ENCODE assay signal across 13 cellular contexts in the genomic region with DNA sequence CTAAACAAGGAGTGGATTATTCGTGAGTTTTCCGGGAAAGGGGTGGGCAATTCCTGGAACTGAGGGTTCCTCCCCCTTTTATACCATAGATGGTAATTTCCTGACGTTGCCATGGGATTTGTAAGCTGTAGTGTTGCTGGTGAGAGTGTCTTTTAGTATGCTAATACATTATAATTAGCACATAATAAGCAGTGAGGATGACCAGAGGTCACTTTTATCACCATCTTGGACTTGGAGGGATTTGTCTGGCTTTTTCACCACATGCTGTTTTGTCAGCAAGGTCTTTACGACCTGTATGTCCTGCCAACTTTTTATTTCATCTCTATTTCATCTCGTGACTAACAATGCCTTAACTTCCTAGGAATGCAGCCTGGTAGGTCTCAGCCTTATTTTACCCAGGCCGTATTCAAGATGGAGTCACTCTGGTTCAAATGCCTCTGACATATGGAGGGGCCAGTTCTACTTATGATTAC.
A peak's percentile ranks its signal among the peaks of the same experiment; 100 is the strongest.
DNase-seq lines count a peak whose midpoint lies in the region; ATAC-seq and TF ChIP-seq lines count a peak whose summit lies in the region.
"Had no signal": no experiment of that assay in that cellular context is flagged by ENCODE, and none has a peak within 500 bp of the region (broad histone marks: within the 10 kb centered on the region; RNA-seq: fewer than 3 reads in every experiment).

No MANE protein-coding gene starts in this region.

- peaks cover 0 to 14% (median 4%) of the 10 kb centered on the region in 11 donors for H3K9me3 ChIP-seq in heart right ventricle
- H3K9me3 ChIP-seq in spleen: peaks cover 0 to 26% (median 18%) of the 10 kb centered on the region in 8 donors

- DNase-seq in AG09309 (ENCODE audit: low read depth): peak; percentile 31
- DNase-seq in HCEC 1CT: peak; percentile 3
- DNase-seq in choroid plexus epithelial cell (ENCODE audit: low read depth): peak; percentile 19
- peak; percentile 45 to 67 for DNase-seq in foreskin fibroblast
- no peak for DNase-seq in glutamatergic neuron
- no peak for DNase-seq in foreskin melanocyte
- no peak for DNase-seq in heart right ventricle
- no peak for DNase-seq in spleen
- DNase-seq: Calu3; CD4-positive, alpha-beta T cell; GDM1; NCI-H2029; NCI-H510A had no signal

- peaks cover 6% of the 10 kb centered on the region for H3K9me3 Mint-ChIP-seq in glutamatergic neuron (ENCODE audit: unreplicated experiment)

- H3K4me1 Mint-ChIP-seq in glutamatergic neuron (ENCODE audit: low read depth, unreplicated experiment): peaks cover 3% of the 10 kb centered on the region

- intact Hi-C loops in heart right ventricle (cut with DNase I): no loop called here
- intact Hi-C loops in spleen (cut with DNase I; ENCODE audit: low total_unique reads): no loop called here

- H3K27me3 ChIP-seq in heart right ventricle: no peaks in the 10 kb centered on the region
- no peaks in the 10 kb centered on the region for H3K27me3 ChIP-seq in spleen (replicated peaks in 1 of 7)

- H3K27ac ChIP-seq in heart right ventricle (no peak overlapping the region), spleen (no peak overlapping the region)

- no peak for ATAC-seq in heart right ventricle

- no peak for TF ChIP-seq POLR2A in spleen (IDR thresholded peaks at IDR 0.05)

- TF ChIP-seq CTCF in AG09309 (IDR thresholded peaks at IDR 0.05; ENCODE audit: control insufficient read depth, insufficient read depth, low read depth, low read length, missing control alignments): no peak
- no peak for TF ChIP-seq CTCF in choroid plexus epithelial cell (conservative IDR thresholded peaks at IDR 0.05; ENCODE audit: low read depth, low read length)
- no peak for TF ChIP-seq CTCF in foreskin fibroblast (IDR thresholded peaks at IDR 0.05; ENCODE audit: low read depth, low read length)
- no peak for TF ChIP-seq CTCF in glutamatergic neuron (IDR thresholded peaks at IDR 0.05; ENCODE audit: partially characterized antibody, unreplicated experiment)
- no peak for TF ChIP-seq CTCF in heart right ventricle (IDR thresholded peaks at IDR 0.05)
- TF ChIP-seq CTCF in spleen (IDR thresholded peaks at IDR 0.05 in 8 of 11, conservative IDR thresholded peaks at IDR 0.05 in 3 of 11): no peak

- H3K27me3 Mint-ChIP-seq in glutamatergic neuron (ENCODE audit: unreplicated experiment): no peaks in the 10 kb centered on the region
- H3K27me3 Mint-ChIP-seq: CD4-positive, alpha-beta T cell had no signal

- peaks cover 5% of the 10 kb centered on the region for H3K36me3 Mint-ChIP-seq in glutamatergic neuron (ENCODE audit: unreplicated experiment)

- no peaks in the 10 kb centered on the region for H3K4me1 ChIP-seq in heart right ventricle
- H3K4me1 ChIP-seq in spleen: no peaks in the 10 kb centered on the region

- 81 to 85% methylated on average over 6 of the region's 6 CpGs for WGBS in heart right ventricle, 2 donors
- WGBS in spleen, 5 donors: 88 to 96% (median 95%) methylated on average over 6 of the region's 6 CpGs

- H3K27ac Mint-ChIP-seq in glutamatergic neuron (ENCODE audit: unreplicated experiment): no peak overlapping the region
- H3K27ac Mint-ChIP-seq: CD4-positive, alpha-beta T cell had no signal

- H3K4me3 ChIP-seq in AG09309 (ENCODE audit: control insufficient read depth, low read depth, low read length) (no peak overlapping the region), choroid plexus epithelial cell (ENCODE audit: low read depth, low read length) (no peak overlapping the region), foreskin fibroblast (ENCODE audit: low read depth in 1 of 2, low read length in 2 of 2) (no peak overlapping the region), heart right ventricle (no peak overlapping the region), spleen (no peak overlapping the region)

- no peak overlapping the region for H3K4me3 Mint-ChIP-seq in glutamatergic neuron (ENCODE audit: unreplicated experiment)
- H3K4me3 Mint-ChIP-seq: CD4-positive, alpha-beta T cell had no signal

- H3K36me3 ChIP-seq in heart right ventricle (peaks cover 0 to 11% (median 0%) of the 10 kb centered on the region in 9 donors), spleen (peaks cover 0 to 12% (median 6%) of the 10 kb centered on the region in 6 donors)

Comparison
In these comparisons a context has a peak if more than half of its experiments do, and no peak if none do; other contexts are left out.
1. DNase-seq: peak in AG09309 (single experiment), HCEC 1CT (single experiment), choroid plexus epithelial cell (single experiment) and foreskin fibroblast (2 of 2); none in glutamatergic neuron (single experiment), foreskin melanocyte (single experiment), heart right ventricle (0 of 2) and spleen (single experiment).